Comparison of ENCODE assay signal across 9 cellular contexts in genomic region chr5:60960591-60960990, GRCh38. TPM values are rescaled to one million over a fixed set of nuclear protein-coding genes. Genes with fewer than 3 reads are reported as not detected.
DNase-seq lines count a peak whose midpoint lies in the region; ATAC-seq and TF ChIP-seq lines count a peak whose summit lies in the region.
"Had no signal": no experiment of that assay in that cellular context is flagged by ENCODE, and none has a peak within 500 bp of the region (broad histone marks: within the 10 kb centered on the region; RNA-seq: fewer than 3 reads in every experiment).

No MANE protein-coding gene starts in this region.

- no peak for ATAC-seq in thoracic aorta (ENCODE audit: insufficient number of reproducible peaks, low FRiP score, low read depth)
- no peak for ATAC-seq in HG03175 (IDR thresholded peaks at IDR 0.05; ENCODE audit: unreplicated experiment)
- no peak for ATAC-seq in sciatic nerve

- H3K27ac ChIP-seq in PC-9: no peak overlapping the region
- no peak overlapping the region for H3K27ac ChIP-seq in thoracic aorta
- H3K27ac ChIP-seq: thyroid gland had no signal

- H3K27ac Mint-ChIP-seq in activated naive CD4-positive, alpha-beta T cell treated with anti-CD3 and anti-CD28 coated beads for 36 hours: no peak overlapping the region

- no peaks in the 10 kb centered on the region for H3K4me1 ChIP-seq in PC-9 (replicated peaks; ENCODE audit: insufficient read depth)
- H3K4me1 ChIP-seq in thoracic aorta (ENCODE audit: control insufficient read depth in 1 of 2, low read depth in 2 of 2): peaks cover 0 to 4% of the 10 kb centered on the region in 2 donors
- H3K4me1 ChIP-seq: thyroid gland had no signal

- no peaks in the 10 kb centered on the region for H3K27me3 Mint-ChIP-seq in activated naive CD4-positive, alpha-beta T cell treated with anti-CD3 and anti-CD28 coated beads for 36 hours (ENCODE audit: low read depth)

- intact Hi-C loops in activated naive CD4-positive, alpha-beta T cell treated with anti-CD3 and anti-CD28 coated beads for 36 hours (cut with micrococcal nuclease): no loop called here
- intact Hi-C loops in PC-9 (cut with micrococcal nuclease; ENCODE audit: unreplicated experiment): loop anchor here (10.0 kb wide), 1 partner anchor 1184 kb away; no protein-coding TSS in a partner anchor
- intact Hi-C loops in sciatic nerve (cut with DNase I): no loop called here

- peak; percentile 75 for TF ChIP-seq CTCF in PC-9 (conservative IDR thresholded peaks at IDR 0.05)
- peak; percentile 69 for TF ChIP-seq CTCF in fibroblast of pulmonary artery (IDR thresholded peaks at IDR 0.05; ENCODE audit: low read length, missing control alignments)
- peak; percentile 36 for TF ChIP-seq CTCF in thoracic aorta (IDR thresholded peaks at IDR 0.05)

- H3F3A ChIP-seq in PC-9 (ENCODE audit: insufficient read depth, low read depth): no peaks in the 10 kb centered on the region; the same call in 1 of the 2 replicates

- H3K9me2 ChIP-seq in PC-9 (ENCODE audit: insufficient read depth): no peaks in the 10 kb centered on the region

- CTCF ChIA-PET in activated naive CD4-positive, alpha-beta T cell treated with anti-CD3 and anti-CD28 coated beads for 36 hours (lab: Charles Lee): no interaction called here
- CTCF ChIA-PET in PC-9 (lab: Charles Lee): interaction anchor here (0.7 kb wide), 1 partner anchor 74 kb away, joined by 3 read pairs; no protein-coding TSS in a partner anchor

- no peak overlapping the region for H3K4me3 Mint-ChIP-seq in activated naive CD4-positive, alpha-beta T cell treated with anti-CD3 and anti-CD28 coated beads for 36 hours

- no peak overlapping the region for H3K4me2 ChIP-seq in PC-9

- H3K27me3 ChIP-seq in PC-9 (ENCODE audit: insufficient read depth, low read depth): no peaks in the 10 kb centered on the region
- H3K27me3 ChIP-seq in thoracic aorta (replicated peaks; ENCODE audit: insufficient read depth): no peaks in the 10 kb centered on the region
- H3K27me3 ChIP-seq: thyroid gland had no signal

- H3K4me3 ChIP-seq in PC-9: no peak overlapping the region
- no peak overlapping the region for H3K4me3 ChIP-seq in fibroblast of pulmonary artery (replicated peaks; ENCODE audit: low read depth, low read length)
- no peak overlapping the region for H3K4me3 ChIP-seq in thoracic aorta
- H3K4me3 ChIP-seq: thyroid gland had no signal

- H3K9me3 ChIP-seq in PC-9 (ENCODE audit: insufficient read depth, low read depth): no peaks in the 10 kb centered on the region
- no peaks in the 10 kb centered on the region for H3K9me3 ChIP-seq in thoracic aorta
- H3K9me3 ChIP-seq: thyroid gland had no signal

- H3K9me3 Mint-ChIP-seq in activated naive CD4-positive, alpha-beta T cell treated with anti-CD3 and anti-CD28 coated beads for 36 hours: no peaks in the 10 kb centered on the region

- peaks cover 4% of the 10 kb centered on the region for H3K36me3 Mint-ChIP-seq in activated naive CD4-positive, alpha-beta T cell treated with anti-CD3 and anti-CD28 coated beads for 36 hours (ENCODE audit: low read depth)

- BruUV-seq in PC-9 (replicated peaks; lab: Mats Ljungman, UMichigan): no TSS peak

- peak; percentile 30 for DNase-seq in activated naive CD4-positive, alpha-beta T cell treated with anti-CD3 and anti-CD28 coated beads for 36 hours
- DNase-seq in activated naive CD4-positive, alpha-beta T cell treated with anti-CD3 and anti-CD28 coated beads, Interleukin-2, amount 50 U/mL, for 16 hours: no peak
- DNase-seq in PC-9 (no peak), fibroblast of pulmonary artery (ENCODE audit: low read depth) (peak; percentile 50), thoracic aorta (ENCODE audit: low spot score) (no peak), sciatic nerve (ENCODE audit: low spot score) (no peak), NCI-H2029 (lab: John Stamatoyannopoulos, UW) (no peak)
- DNase-seq: thyroid gland had no signal

- H3K4me1 Mint-ChIP-seq in activated naive CD4-positive, alpha-beta T cell treated with anti-CD3 and anti-CD28 coated beads for 36 hours (ENCODE audit: low read depth): peaks cover 6% of the 10 kb centered on the region

- peaks cover 63% of the 10 kb centered on the region for H3K79me2 ChIP-seq in PC-9 (ENCODE audit: low read depth)

- POLR2A ChIA-PET in PC-9 (lab: Charles Lee; ENCODE audit: unreplicated experiment): interaction anchor here (0.6 kb wide), 1 partner anchor 190 kb away, joined by 10 read pairs; no protein-coding TSS in a partner anchor

- H3K36me3 ChIP-seq in PC-9 (ENCODE audit: low read depth) (no peaks in the 10 kb centered on the region), thoracic aorta (no peaks in the 10 kb centered on the region)
- H3K36me3 ChIP-seq: thyroid gland had no signal

- H4K20me1 ChIP-seq in PC-9 (ENCODE audit: insufficient read depth): peaks cover 26% of the 10 kb centered on the region

- H2AFZ ChIP-seq in PC-9: no peak overlapping the region

RNA-seq across cellular contexts. Expression of gene NDUFAF2, which starts 15.6 kb away (rescaled TPM):
- total RNA-seq in activated naive CD4-positive, alpha-beta T cell treated with anti-CD3 and anti-CD28 coated beads for 36 hours: 10 to 100 TPM; 35.6 to 38.5 TPM
- 20.7 and 42.7 TPM in 2 replicates for total RNA-seq in PC-9 (2021)
- total RNA-seq in thoracic aorta: 10 to 100 TPM; 26.0 to 32.9 TPM
- 27.0 TPM for total RNA-seq in sciatic nerve

RNA-seq across cellular contexts. Expression of gene ERCC8, which starts 15.7 kb away (rescaled TPM):
- 1 to 10 TPM; 7.8 to 9.1 TPM for total RNA-seq in activated naive CD4-positive, alpha-beta T cell treated with anti-CD3 and anti-CD28 coated beads for 36 hours
- total RNA-seq in PC-9 (2021) (8.7 and 13.0 TPM in 2 replicates), thoracic aorta (10 to 100 TPM; 11.0 to 13.0 TPM), sciatic nerve (11.9 TPM)

Comparison
In these comparisons a context has a peak if more than half of its experiments do, and no peak if none do; other contexts are left out.
1. DNase-seq: peak in activated naive CD4-positive, alpha-beta T cell treated with anti-CD3 and anti-CD28 coated beads for 36 hours (single experiment) and fibroblast of pulmonary artery (single experiment); none in activated naive CD4-positive, alpha-beta T cell treated with anti-CD3 and anti-CD28 coated beads, Interleukin-2, amount 50 U/mL, for 16 hours (single experiment), PC-9 (0 of 2), thoracic aorta (single experiment), sciatic nerve (single experiment) and NCI-H2029 (single experiment).
2. Peak in every context shown above with its lines, with median percentiles within 50 percentile points of each other: CTCF ChIP-seq.